In the genomic region with DNA sequence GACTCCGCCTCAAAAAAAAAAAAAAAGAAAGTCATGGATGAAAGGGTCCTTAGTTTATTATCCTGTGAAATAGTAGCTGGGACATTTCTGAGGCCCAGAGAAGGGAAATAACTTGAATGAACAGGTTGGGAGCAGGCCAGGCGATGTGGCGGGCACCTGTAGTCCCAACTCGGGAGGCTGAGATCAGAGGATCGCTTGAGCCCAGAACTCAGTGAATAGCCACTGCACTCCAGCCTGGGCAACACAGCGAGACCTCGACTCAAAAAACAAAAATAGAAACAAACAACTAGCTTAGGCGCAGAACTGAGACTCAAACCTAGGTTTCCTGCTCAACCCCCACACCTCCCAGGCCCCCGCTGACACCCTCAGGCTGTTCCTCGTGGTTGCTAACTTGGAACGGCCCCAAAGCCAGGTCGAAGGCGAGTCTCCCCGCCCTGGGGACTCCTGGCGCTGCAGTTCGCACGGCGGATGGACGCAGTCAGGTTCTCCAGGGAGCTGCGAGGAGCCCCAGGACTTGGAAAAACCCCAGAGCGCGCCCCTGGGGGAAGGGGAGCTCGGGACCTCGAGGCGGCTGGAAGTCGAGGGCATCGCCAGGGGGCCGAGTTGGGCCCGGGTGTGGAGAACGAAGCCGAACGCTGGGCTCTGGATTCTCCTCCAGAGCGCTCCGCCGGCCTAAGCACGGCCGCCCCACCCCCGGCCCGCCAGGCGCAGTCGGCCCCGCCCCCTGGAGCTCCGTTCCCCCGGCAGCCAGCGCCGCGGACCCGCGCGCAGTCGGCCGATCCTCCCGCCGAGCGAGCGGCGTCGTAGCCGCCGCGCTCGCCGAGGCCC, we compare ENCODE assay signal across 1 cellular context.
TF ChIP-seq lines count a peak whose summit lies in the region.

A gene with protein sequence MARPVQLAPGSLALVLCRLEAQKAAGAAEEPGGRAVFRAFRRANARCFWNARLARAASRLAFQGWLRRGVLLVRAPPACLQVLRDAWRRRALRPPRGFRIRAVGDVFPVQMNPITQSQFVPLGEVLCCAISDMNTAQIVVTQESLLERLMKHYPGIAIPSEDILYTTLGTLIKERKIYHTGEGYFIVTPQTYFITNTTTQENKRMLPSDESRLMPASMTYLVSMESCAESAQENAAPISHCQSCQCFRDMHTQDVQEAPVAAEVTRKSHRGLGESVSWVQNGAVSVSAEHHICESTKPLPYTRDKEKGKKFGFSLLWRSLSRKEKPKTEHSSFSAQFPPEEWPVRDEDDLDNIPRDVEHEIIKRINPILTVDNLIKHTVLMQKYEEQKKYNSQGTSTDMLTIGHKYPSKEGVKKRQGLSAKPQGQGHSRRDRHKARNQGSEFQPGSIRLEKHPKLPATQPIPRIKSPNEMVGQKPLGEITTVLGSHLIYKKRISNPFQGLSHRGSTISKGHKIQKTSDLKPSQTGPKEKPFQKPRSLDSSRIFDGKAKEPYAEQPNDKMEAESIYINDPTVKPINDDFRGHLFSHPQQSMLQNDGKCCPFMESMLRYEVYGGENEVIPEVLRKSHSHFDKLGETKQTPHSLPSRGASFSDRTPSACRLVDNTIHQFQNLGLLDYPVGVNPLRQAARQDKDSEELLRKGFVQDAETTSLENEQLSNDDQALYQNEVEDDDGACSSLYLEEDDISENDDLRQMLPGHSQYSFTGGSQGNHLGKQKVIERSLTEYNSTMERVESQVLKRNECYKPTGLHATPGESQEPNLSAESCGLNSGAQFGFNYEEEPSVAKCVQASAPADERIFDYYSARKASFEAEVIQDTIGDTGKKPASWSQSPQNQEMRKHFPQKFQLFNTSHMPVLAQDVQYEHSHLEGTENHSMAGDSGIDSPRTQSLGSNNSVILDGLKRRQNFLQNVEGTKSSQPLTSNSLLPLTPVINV (plus strand): TSS at position 768 of the 828 bp plus-strand sequence. CDS start 93 bp downstream, outside the sequence.

TF ChIP-seq in SK-N-SH, 30 proteins besides CTCF, POLR2A, EP300 and RAD21 (continued from another document):
- TF ChIP-seq, protein P1, sequence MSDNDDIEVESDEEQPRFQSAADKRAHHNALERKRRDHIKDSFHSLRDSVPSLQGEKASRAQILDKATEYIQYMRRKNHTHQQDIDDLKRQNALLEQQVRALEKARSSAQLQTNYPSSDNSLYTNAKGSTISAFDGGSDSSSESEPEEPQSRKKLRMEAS (IDR thresholded peaks at IDR 0.05; ENCODE audit: low read depth) = peak; percentile 34
